In genomic region chr17:42431758-42432161, GRCh38 we compare ENCODE assay signal across 1 cellular context.
TF ChIP-seq lines count a peak whose summit lies in the region.

No MANE protein-coding gene starts in this region.

TF ChIP-seq in K562, 482 proteins besides CTCF, POLR2A, EP300 and RAD21:
- TF ChIP-seq POLR2H (tag; IDR thresholded peaks at IDR 0.05; ENCODE audit: low read depth), result no peak
- TF ChIP-seq NR3C1 (CRISPR knock-in tag; IDR thresholded peaks at IDR 0.05), result no peak
- TF ChIP-seq UBTF (IDR thresholded peaks at IDR 0.05; ENCODE audit: borderline replicate concordance in 1 of 2, low read depth in 2 of 2, low read length in 2 of 2), result no peak
- no peak for TF ChIP-seq HNRNPUL1 (IDR thresholded peaks at IDR 0.05; ENCODE audit: low read length)
- TF ChIP-seq CEBPZ (IDR thresholded peaks at IDR 0.05; ENCODE audit: borderline replicate concordance, low read depth, low read length), result no peak
- no peak for TF ChIP-seq ZNF830 (CRISPR knock-in tag; IDR thresholded peaks at IDR 0.05)
- TF ChIP-seq STAT5B (CRISPR knock-in tag; IDR thresholded peaks at IDR 0.05), result no peak
- TF ChIP-seq ZNF212 (CRISPR knock-in tag; IDR thresholded peaks at IDR 0.05), result no peak
- TF ChIP-seq MIER1 (IDR thresholded peaks at IDR 0.05; ENCODE audit: low read depth), result no peak
- no peak for TF ChIP-seq NFRKB (IDR thresholded peaks at IDR 0.05; ENCODE audit: low read depth)
- no peak for TF ChIP-seq BRCA1 (IDR thresholded peaks at IDR 0.05)
- TF ChIP-seq BRCA1 (CRISPR knock-in tag; IDR thresholded peaks at IDR 0.05), result no peak
- no peak for TF ChIP-seq ARID3A (IDR thresholded peaks at IDR 0.05; ENCODE audit: borderline replicate concordance, low read depth, low read length)
- no peak for TF ChIP-seq ZNF785 (CRISPR knock-in tag; IDR thresholded peaks at IDR 0.05)
